10 cellular contexts compared by ENCODE assay signal in genomic region chr2:101272045-101272784, GRCh38. TPM values are rescaled to one million over a fixed set of nuclear protein-coding genes. Genes with fewer than 3 reads are reported as not detected.
DNase-seq lines count a peak whose midpoint lies in the region; ATAC-seq and TF ChIP-seq lines count a peak whose summit lies in the region.
"Had no signal": no experiment of that assay in that cellular context is flagged by ENCODE, and none has a peak within 500 bp of the region (broad histone marks: within the 10 kb centered on the region; RNA-seq: fewer than 3 reads in every experiment).

No MANE protein-coding gene starts in this region.

- H3K4me1 Mint-ChIP-seq in activated naive CD8-positive, alpha-beta T cell (ENCODE audit: low read depth), result peaks cover 39% of the 10 kb centered on the region

- H3K36me3 Mint-ChIP-seq in activated naive CD8-positive, alpha-beta T cell, result peaks cover 2% of the 10 kb centered on the region

- no peak overlapping the region for H3K27ac ChIP-seq in caudate nucleus (ENCODE audit: low read depth, low read length)

- H3K4me3 ChIP-seq in GM12865 (ENCODE audit: low read depth, low read length), result no peak overlapping the region
- H3K4me3 ChIP-seq: pancreas had no signal

- ATAC-seq in GM19395 (IDR thresholded peaks at IDR 0.05; ENCODE audit: unreplicated experiment) (peak; percentile 86), HG03045 (IDR thresholded peaks at IDR 0.05; ENCODE audit: unreplicated experiment) (peak; percentile 67)

- no peaks in the 10 kb centered on the region for H3K27me3 Mint-ChIP-seq in activated naive CD8-positive, alpha-beta T cell

- H3K9me3 Mint-ChIP-seq in activated naive CD8-positive, alpha-beta T cell (ENCODE audit: low read depth), result no peaks in the 10 kb centered on the region

- TF ChIP-seq CTCF in GM12865 (IDR thresholded peaks at IDR 0.05; ENCODE audit: insufficient read depth, low read depth, low read length, missing control alignments), result no peak

- peak overlapping the region; percentile 79 for H3K27ac Mint-ChIP-seq in activated naive CD8-positive, alpha-beta T cell

- DNase-seq in GM12865 (ENCODE audit: low read depth) (peak; percentile 78), GOT3 (lab: John Stamatoyannopoulos, UW) (no peak), caudate nucleus (lab: John Stamatoyannopoulos, UW) (no peak), A172 (ENCODE audit: low spot score) (no peak), UCSD-AML1 (lab: John Stamatoyannopoulos, UW; ENCODE audit: unreplicated experiment) (no peak)
- DNase-seq: DND-41, pancreas had no signal

- no peak overlapping the region for H3K4me3 Mint-ChIP-seq in activated naive CD8-positive, alpha-beta T cell

RNA-seq across cellular contexts. Expression of gene CNOT11, which starts 19.5 kb away (rescaled TPM):
- total RNA-seq in A172 (2014; rRNA removed; shearing (Covaris generic)), result 61.9 and 68.6 TPM in 2 replicates

RNA-seq across cellular contexts. Expression of gene RNF149, which starts 36.3 kb away (rescaled TPM):
- total RNA-seq in A172 (2014; rRNA removed; shearing (Covaris generic)), result 21.7 and 21.9 TPM in 2 replicates
